In the genomic region with DNA sequence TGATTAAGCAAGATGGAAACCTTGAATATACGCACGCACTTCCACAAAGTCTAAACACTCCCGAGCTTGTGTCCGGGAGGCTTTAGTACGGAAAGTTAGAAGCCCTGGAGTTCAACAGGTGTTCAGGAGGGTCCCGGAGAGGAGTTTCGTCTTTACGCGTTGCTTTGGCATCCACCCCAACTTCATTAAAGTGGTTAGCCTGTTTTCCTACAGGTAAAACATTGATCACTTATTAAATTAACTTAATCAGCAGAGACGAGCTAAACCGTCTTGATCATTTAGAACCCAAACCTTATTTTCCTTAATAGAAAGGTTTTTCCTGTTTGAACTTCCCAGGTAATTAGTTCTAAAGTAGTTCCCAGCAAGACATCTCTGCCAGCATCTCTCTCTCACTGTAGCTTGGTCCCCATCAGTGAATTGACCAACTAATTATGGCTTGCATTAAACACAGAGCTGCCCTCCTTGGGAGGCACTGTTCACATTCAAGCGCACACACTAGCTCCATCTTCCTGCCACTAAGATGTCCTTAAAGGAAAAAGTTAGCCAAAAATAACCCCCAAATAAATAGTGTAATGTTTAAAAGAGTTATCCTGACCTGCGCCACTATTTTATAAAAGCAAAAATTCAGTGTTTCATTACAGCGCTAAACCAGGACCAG, we compare ENCODE assay signal across 10 cellular contexts. TPM values are rescaled to one million over a fixed set of nuclear protein-coding genes. Genes with fewer than 3 reads are reported as not detected.
DNase-seq lines count a peak whose midpoint lies in the region; ATAC-seq and TF ChIP-seq lines count a peak whose summit lies in the region.
"Had no signal": no experiment of that assay in that cellular context is flagged by ENCODE, and none has a peak within 500 bp of the region (broad histone marks: within the 10 kb centered on the region; RNA-seq: fewer than 3 reads in every experiment).

No MANE protein-coding gene starts in this region.

- H3K4me3 ChIP-seq in cardiac muscle cell (no peak overlapping the region), right lobe of liver (peak overlapping the region; percentile 60 to 71 (median 66)), urinary bladder (ENCODE audit: low read depth, low read length) (peak overlapping the region; percentile 92)

- peak in 1 of 2 donors; percentile 39 for DNase-seq in cardiac muscle cell (ENCODE audit: low read depth in 1 of 2, low spot score in 1 of 2)
- no peak for DNase-seq in cardiac septum (ENCODE audit: low spot score)
- DNase-seq in caudate nucleus (lab: John Stamatoyannopoulos, UW) = no peak
- DNase-seq in right lobe of liver = no peak
- no peak for DNase-seq in CD14-positive monocyte (ENCODE audit: low spot score)
- no peak for DNase-seq in T1000 (lab: John Stamatoyannopoulos, UW)
- DNase-seq: islet precursor cell had no signal

- 18% methylated on average over 14 of the region's 14 CpGs for WGBS in right lobe of liver (ENCODE audit: insufficient coverage, low coverage, low lambda C conversion rate, missing lambda C conversion rate)
- 42% methylated on average over 14 of the region's 14 CpGs for WGBS in urinary bladder

- H3K9me3 Mint-ChIP-seq in CD14-positive monocyte = peaks cover 0 to 8% (median 2%) of the 10 kb centered on the region in 7 donors

- no peak for ATAC-seq in right lobe of liver
- ATAC-seq in HG02588 (IDR thresholded peaks at IDR 0.05; ENCODE audit: unreplicated experiment) = no peak
- ATAC-seq: activated CD4-positive, CD25-positive, alpha-beta regulatory T cell treated with anti-CD3 and anti-CD28 coated beads, Interleukin-2, amount 50 U/mL, for 24 hours had no signal

- H3K27me3 Mint-ChIP-seq in CD14-positive monocyte (ENCODE audit: low read depth in 3 of 3) = peaks cover 62 to 82% (median 67%) of the 10 kb centered on the region in 3 donors

- intact Hi-C loops in cardiac septum (cut with DNase I) = loop anchor here (5.0 to 10.0 kb wide), 2 partner anchors 116 to 163 kb away; no protein-coding TSS in a partner anchor
- intact Hi-C loops in right lobe of liver (cut with DNase I) = loop anchor here in 1 of 2 donors (10.0 kb wide), 1 partner anchor 63 kb away; no protein-coding TSS in a partner anchor
- intact Hi-C loops in CD14-positive monocyte (cut with micrococcal nuclease) = no loop called here

- H3K4me1 Mint-ChIP-seq in CD14-positive monocyte = peaks cover 2% of the 10 kb centered on the region

- H3K27me3 ChIP-seq in cardiac muscle cell = peaks cover 72% of the 10 kb centered on the region
- no peaks in the 10 kb centered on the region for H3K27me3 ChIP-seq in right lobe of liver

- peaks cover 0 to 2% of the 10 kb centered on the region in 2 donors for H3K36me3 Mint-ChIP-seq in CD14-positive monocyte

- TF ChIP-seq POLR2A in right lobe of liver (IDR thresholded peaks at IDR 0.05) = no peak

- no peak overlapping the region for H3K27ac ChIP-seq in cardiac muscle cell
- peak overlapping the region; percentile 40 for H3K27ac ChIP-seq in caudate nucleus (ENCODE audit: low read depth, low read length)
- peak overlapping the region; percentile 28 to 87 (median 78) for H3K27ac ChIP-seq in right lobe of liver
- peak overlapping the region; percentile 48 for H3K27ac ChIP-seq in urinary bladder (ENCODE audit: low read depth)

- H3K4me3 Mint-ChIP-seq in CD14-positive monocyte = peak overlapping the region in 1 of 2 donors; percentile 74

- H3K36me3 ChIP-seq in cardiac muscle cell (no peaks in the 10 kb centered on the region), right lobe of liver (no peaks in the 10 kb centered on the region), urinary bladder (ENCODE audit: insufficient read depth) (no peaks in the 10 kb centered on the region)

- no peaks in the 10 kb centered on the region for H3K9me3 ChIP-seq in cardiac muscle cell (ENCODE audit: low read depth)
- H3K9me3 ChIP-seq in right lobe of liver = no peaks in the 10 kb centered on the region

- H3K27ac Mint-ChIP-seq in CD14-positive monocyte = no peak overlapping the region

- TF ChIP-seq CTCF in cardiac muscle cell (IDR thresholded peaks at IDR 0.05; ENCODE audit: low read depth, low read length) = peak; percentile 9
- TF ChIP-seq CTCF in right lobe of liver (IDR thresholded peaks at IDR 0.05) = no peak
- no peak for TF ChIP-seq CTCF in CD14-positive monocyte (IDR thresholded peaks at IDR 0.05)

- peaks cover 12% of the 10 kb centered on the region for H3K4me1 ChIP-seq in cardiac muscle cell (ENCODE audit: low read depth)
- peaks cover 0 to 49% (median 9%) of the 10 kb centered on the region in 4 donors for H3K4me1 ChIP-seq in right lobe of liver
- no peaks in the 10 kb centered on the region for H3K4me1 ChIP-seq in urinary bladder (ENCODE audit: insufficient read depth)

RNA-seq across cellular contexts. Expression of a gene that starts 1.4 kb away (rescaled TPM):
- total RNA-seq in cardiac muscle cell (0.18 and 0.89 TPM in 2 replicates), cardiac septum (54.0 TPM), right lobe of liver (10 to 100 TPM in 5 of 6 experiments, 1 to 10 TPM in 1; 8.8 to 33.3 (median 24.5) TPM), urinary bladder (11.8 TPM)
- polyA plus RNA-seq in cardiac muscle cell (0.55 and 0.56 TPM in 2 replicates), urinary bladder (35.0 TPM), CD14-positive monocyte (not detected)
